In genomic region chr4:145320269-145320668, GRCh38 we compare ENCODE assay signal across 25 cellular contexts.
"Had no signal": no experiment of that assay in that cellular context is flagged by ENCODE, and none has a peak within 500 bp of the region (broad histone marks: within the 10 kb centered on the region; RNA-seq: fewer than 3 reads in every experiment).

No MANE protein-coding gene starts in this region.

- H3K27ac Mint-ChIP-seq: activated naive CD4-positive, alpha-beta T cell treated with anti-CD3 and anti-CD28 coated beads, Interleukin-2, amount 10 ng/mL, durations not matched to agents 7 days and 5 days; naive thymus-derived CD4-positive, alpha-beta T cell; progenitor cell of endocrine pancreas; stimulated activated memory B cell treated with anti-CD40 and anti-IgM and Interleukin-4, amounts not matched to agents 10 μg/mL and 1 μg/mL and 100 μg/mL, for 72 hours; T-helper 1 cell treated with Interleukin-12 subunit alpha and Interleukin-12 subunit beta and Interleukin-4 antibody, amounts not matched to agents 30 μg/mL and 1 μg/mL, for 36 hours had no signal

- H3K27ac ChIP-seq: gastrocnemius medialis, sigmoid colon, transverse colon, vagina had no signal

- H3K4me3 ChIP-seq: gastrocnemius medialis, sigmoid colon, smooth muscle cell, transverse colon, vagina had no signal

- H3K27me3 ChIP-seq: gastrocnemius medialis, sigmoid colon, transverse colon, vagina had no signal

- H3K27me3 Mint-ChIP-seq: progenitor cell of endocrine pancreas had no signal

- H3K9me3 Mint-ChIP-seq: activated naive CD4-positive, alpha-beta T cell treated with anti-CD3 and anti-CD28 coated beads, Interleukin-2, amount 10 ng/mL, durations not matched to agents 7 days and 5 days; activated T-cell treated with anti-CD3 and anti-CD28 coated beads, Interleukin-2, amount 50 U/mL, for 4 hours; naive thymus-derived CD4-positive, alpha-beta T cell; stimulated activated memory B cell treated with anti-CD40 and anti-IgM and Interleukin-4, amounts not matched to agents 10 μg/mL and 1 μg/mL and 100 μg/mL, for 72 hours; T-helper 1 cell treated with Interleukin-12 subunit alpha and Interleukin-12 subunit beta and Interleukin-4 antibody, amounts not matched to agents 30 μg/mL and 1 μg/mL, for 36 hours had no signal

- H3K9me3 ChIP-seq: gastrocnemius medialis, sigmoid colon, transverse colon, vagina had no signal

- DNase-seq: activated CD4-positive, alpha-beta T cell treated with anti-CD3 and anti-CD28 coated beads for 4 hours; activated CD4-positive, alpha-beta T cell treated with anti-CD3 and anti-CD28 coated beads, Interleukin-2, amount 50 U/mL, for 48 hours; activated CD4-positive, CD25-positive, alpha-beta regulatory T cell; activated CD8-positive, alpha-beta memory T cell treated with anti-CD3 and anti-CD28 coated beads, Interleukin-2, amount 50 U/mL, for 48 hours; activated effector memory CD4-positive, alpha-beta T cell treated with Interleukin-2 at 50 U/mL for 16 hours; activated naive CD4-positive, alpha-beta T cell treated with anti-CD3 and anti-CD28 coated beads, Interleukin-2, amount 10 ng/mL, durations not matched to agents 7 days and 5 days; activated T-cell treated with anti-CD3 and anti-CD28 coated beads, Interleukin-2, amount 50 U/mL, for 4 hours; cerebellar nuclear complex; effector CD4-positive, alpha-beta T cell; erythroblast; gastrocnemius medialis; head of caudate nucleus; hypothalamus; mesendoderm; naive thymus-derived CD4-positive, alpha-beta T cell; retina; sigmoid colon; stimulated activated CD4-positive, alpha-beta T cell treated with anti-CD3 and anti-CD28 coated beads, Interleukin-15, amount 100 ng/mL, for 24 hours; T1000; transverse colon had no signal

- H3K4me3 Mint-ChIP-seq: activated naive CD4-positive, alpha-beta T cell treated with anti-CD3 and anti-CD28 coated beads, Interleukin-2, amount 10 ng/mL, durations not matched to agents 7 days and 5 days; activated T-cell treated with anti-CD3 and anti-CD28 coated beads, Interleukin-2, amount 50 U/mL, for 4 hours; naive thymus-derived CD4-positive, alpha-beta T cell; stimulated activated memory B cell treated with anti-CD40 and anti-IgM and Interleukin-4, amounts not matched to agents 10 μg/mL and 1 μg/mL and 100 μg/mL, for 72 hours; T-helper 1 cell treated with Interleukin-12 subunit alpha and Interleukin-12 subunit beta and Interleukin-4 antibody, amounts not matched to agents 30 μg/mL and 1 μg/mL, for 36 hours had no signal

- H3K4me1 ChIP-seq: gastrocnemius medialis, sigmoid colon had no signal

- H3K36me3 ChIP-seq: gastrocnemius medialis, sigmoid colon, transverse colon, vagina had no signal

- H3K4me1 Mint-ChIP-seq: activated naive CD4-positive, alpha-beta T cell treated with anti-CD3 and anti-CD28 coated beads, Interleukin-2, amount 10 ng/mL, durations not matched to agents 7 days and 5 days; naive thymus-derived CD4-positive, alpha-beta T cell; stimulated activated memory B cell treated with anti-CD40 and anti-IgM and Interleukin-4, amounts not matched to agents 10 μg/mL and 1 μg/mL and 100 μg/mL, for 72 hours had no signal

- ATAC-seq: activated T-cell treated with anti-CD3 and anti-CD28 coated beads, Interleukin-2, amount 50 U/mL, for 4 hours; gastrocnemius medialis; naive thymus-derived CD4-positive, alpha-beta T cell; stimulated activated memory B cell treated with anti-CD40 and anti-IgM and Interleukin-4, amounts not matched to agents 10 μg/mL and 1 μg/mL and 100 μg/mL, for 72 hours had no signal

- H3K36me3 Mint-ChIP-seq: activated naive CD4-positive, alpha-beta T cell treated with anti-CD3 and anti-CD28 coated beads, Interleukin-2, amount 10 ng/mL, durations not matched to agents 7 days and 5 days; naive thymus-derived CD4-positive, alpha-beta T cell; stimulated activated memory B cell treated with anti-CD40 and anti-IgM and Interleukin-4, amounts not matched to agents 10 μg/mL and 1 μg/mL and 100 μg/mL, for 72 hours had no signal
